Comparison of ENCODE assay signal across 17 cellular contexts in genomic region chr17:39781814-39782213, GRCh38. TPM values are rescaled to one million over a fixed set of nuclear protein-coding genes. Genes with fewer than 3 reads are reported as not detected.
DNase-seq lines count a peak whose midpoint lies in the region; ATAC-seq, FAIRE-seq and TF ChIP-seq lines count a peak whose summit lies in the region.
"Had no signal": no experiment of that assay in that cellular context is flagged by ENCODE, and none has a peak within 500 bp of the region (broad histone marks: within the 10 kb centered on the region; RNA-seq: fewer than 3 reads in every experiment).

No MANE protein-coding gene starts in this region.

- no peak for FAIRE-seq in kidney (lab: Jason Lieb, UNC)
- FAIRE-seq: D721Med had no signal

- no peaks in the 10 kb centered on the region for H3K79me2 ChIP-seq in PC-9 (ENCODE audit: low read depth)

- CTCF ChIA-PET in PC-9 (lab: Charles Lee): interaction anchor here (0.6 kb wide), 2 partner anchors 77 to 79 kb away, joined by 4 to 9 read pairs; no protein-coding TSS in a partner anchor

- no peaks in the 10 kb centered on the region for H4K20me1 ChIP-seq in PC-9 (ENCODE audit: insufficient read depth)

- H3K27me3 ChIP-seq in PC-9 (ENCODE audit: insufficient read depth, low read depth) (no peaks in the 10 kb centered on the region), upper lobe of right lung (no peaks in the 10 kb centered on the region)

- peaks cover 14% of the 10 kb centered on the region; the same call in 1 of the 2 replicates for H3F3A ChIP-seq in PC-9 (ENCODE audit: insufficient read depth, low read depth)

- no peak overlapping the region; the same call in 1 of the 2 replicates for H2AFZ ChIP-seq in PC-9

- H3K4me1 Mint-ChIP-seq in activated naive CD4-positive, alpha-beta T cell treated with anti-CD3 and anti-CD28 coated beads, Interleukin-2, amount 50 U/mL, for 24 hours: peaks cover 76% of the 10 kb centered on the region

- no peak for DNase-seq in activated naive CD4-positive, alpha-beta T cell (lab: John Stamatoyannopoulos, UW)
- DNase-seq in PC-9: no peak
- DNase-seq in epithelial cell of prostate (ENCODE audit: low read depth, low spot score): no peak
- DNase-seq in upper lobe of right lung: no peak
- no peak for DNase-seq in retina
- no peak for DNase-seq in kidney
- DNase-seq in hepatic stellate cell (ENCODE audit: low spot score): no peak
- DNase-seq: ACHN; activated naive CD4-positive, alpha-beta T cell treated with anti-CD3 and anti-CD28 coated beads for 36 hours; GOT3; left ventricle myocardium inferior; NCI-H1105 treated with DMSO at 0.1 percent for 48 hours; NCI-H2171 treated with DMSO at 0.1 percent for 48 hours had no signal

- H3K36me3 ChIP-seq in PC-9 (ENCODE audit: low read depth) (no peaks in the 10 kb centered on the region), upper lobe of right lung (no peaks in the 10 kb centered on the region), kidney (ENCODE audit: control insufficient read depth in 1 of 2, insufficient read depth in 2 of 2, low read length in 2 of 2) (no peaks in the 10 kb centered on the region)
- H3K36me3 ChIP-seq: left ventricle myocardium inferior, SJSA1 had no signal

- no peak for TF ChIP-seq CTCF in PC-9 (conservative IDR thresholded peaks at IDR 0.05)
- no peak for TF ChIP-seq CTCF in upper lobe of right lung (IDR thresholded peaks at IDR 0.05)
- TF ChIP-seq CTCF in kidney (IDR thresholded peaks at IDR 0.05; ENCODE audit: borderline replicate concordance, extremely low read depth, insufficient read depth): no peak

- peak overlapping the region; percentile 73 for H3K27ac Mint-ChIP-seq in activated naive CD4-positive, alpha-beta T cell treated with anti-CD3 and anti-CD28 coated beads, Interleukin-2, amount 50 U/mL, for 24 hours

- H3K27me3 Mint-ChIP-seq in activated naive CD4-positive, alpha-beta T cell treated with anti-CD3 and anti-CD28 coated beads, Interleukin-2, amount 50 U/mL, for 24 hours: no peaks in the 10 kb centered on the region

- no peaks in the 10 kb centered on the region for H3K9me2 ChIP-seq in PC-9 (ENCODE audit: insufficient read depth)

- no peaks in the 10 kb centered on the region for H3K9me3 ChIP-seq in PC-9 (ENCODE audit: insufficient read depth, low read depth)
- no peaks in the 10 kb centered on the region for H3K9me3 ChIP-seq in upper lobe of right lung
- no peaks in the 10 kb centered on the region for H3K9me3 ChIP-seq in kidney (ENCODE audit: control insufficient read depth in 1 of 2, low read length in 2 of 2)
- H3K9me3 ChIP-seq: left ventricle myocardium inferior, SJSA1 had no signal

- intact Hi-C loops in PC-9 (cut with micrococcal nuclease; ENCODE audit: unreplicated experiment): loop anchor here (1.0 kb wide), 1 partner anchor 12 kb away; no protein-coding TSS in a partner anchor
- intact Hi-C loops in upper lobe of right lung (cut with DNase I): no loop called here
- intact Hi-C loops in kidney (cut with DNase I): no loop called here

- H3K9me3 Mint-ChIP-seq in activated naive CD4-positive, alpha-beta T cell treated with anti-CD3 and anti-CD28 coated beads, Interleukin-2, amount 50 U/mL, for 24 hours: no peaks in the 10 kb centered on the region
- H3K9me3 Mint-ChIP-seq: activated naive CD4-positive, alpha-beta T cell treated with anti-CD3 and anti-CD28 coated beads for 36 hours had no signal

- peak overlapping the region; percentile 33 for H3K4me3 Mint-ChIP-seq in activated naive CD4-positive, alpha-beta T cell treated with anti-CD3 and anti-CD28 coated beads, Interleukin-2, amount 50 U/mL, for 24 hours
- H3K4me3 Mint-ChIP-seq: activated naive CD4-positive, alpha-beta T cell treated with anti-CD3 and anti-CD28 coated beads for 36 hours had no signal

- peak overlapping the region; percentile 45 for H3K27ac ChIP-seq in PC-9
- H3K27ac ChIP-seq in epithelial cell of prostate: peak overlapping the region; percentile 81
- peak overlapping the region; percentile 43 for H3K27ac ChIP-seq in upper lobe of right lung
- H3K27ac ChIP-seq in kidney (ENCODE audit: low read depth in 2 of 2, low read length in 2 of 2): no peak overlapping the region
- H3K27ac ChIP-seq: left ventricle myocardium inferior, SJSA1 had no signal

- peaks cover 27% of the 10 kb centered on the region for H3K36me3 Mint-ChIP-seq in activated naive CD4-positive, alpha-beta T cell treated with anti-CD3 and anti-CD28 coated beads, Interleukin-2, amount 50 U/mL, for 24 hours

- peak overlapping the region; percentile 4; the same call in 1 of the 2 replicates for H3K4me3 ChIP-seq in PC-9
- no peak overlapping the region for H3K4me3 ChIP-seq in upper lobe of right lung
- H3K4me3 ChIP-seq in kidney (ENCODE audit: low read length in 2 of 2): no peak overlapping the region
- H3K4me3 ChIP-seq: left ventricle myocardium inferior, SJSA1 had no signal

- no TSS peak for BruUV-seq in PC-9 (replicated peaks; lab: Mats Ljungman, UMichigan)

- POLR2A ChIA-PET in PC-9 (lab: Charles Lee; ENCODE audit: unreplicated experiment): interaction anchor here (0.6 kb wide), 2 partner anchors 12 to 95 kb away, joined by 4 read pairs; no protein-coding TSS in a partner anchor

- H3K4me1 ChIP-seq in PC-9 (replicated peaks; ENCODE audit: insufficient read depth): peaks cover 34% of the 10 kb centered on the region
- peaks cover 15% of the 10 kb centered on the region for H3K4me1 ChIP-seq in upper lobe of right lung
- H3K4me1 ChIP-seq in kidney (ENCODE audit: control insufficient read depth in 1 of 2, insufficient read depth in 1 of 2, low read depth in 1 of 2, low read length in 2 of 2): no peaks in the 10 kb centered on the region

- no peak overlapping the region for H3K9ac ChIP-seq in kidney (ENCODE audit: low read length in 2 of 2)

- H3K4me2 ChIP-seq in PC-9: peak overlapping the region; percentile 68

- ATAC-seq in upper lobe of right lung: no peak

RNA-seq across cellular contexts. Expression of gene GRB7, which starts 44.1 kb away (rescaled TPM):
- 49.1 and 55.9 TPM in 2 replicates for total RNA-seq in PC-9 (2021)
- 25.0 TPM for total RNA-seq in upper lobe of right lung
- 72.5 TPM for total RNA-seq in kidney
- 20.9 TPM for polyA plus RNA-seq in kidney (ENCODE audit: insufficient read depth, low read depth, low replicate concordance)
- total RNA-seq: pulmonary artery endothelial cell, SJSA1 had no signal

RNA-seq across cellular contexts. Expression of gene MIEN1, which starts 51.5 kb away (rescaled TPM):
- total RNA-seq in PC-9 (2021) (49.2 and 50.8 TPM in 2 replicates), upper lobe of right lung (48.5 TPM), kidney (51.6 TPM)
- 186 TPM for polyA plus RNA-seq in kidney (ENCODE audit: insufficient read depth, low read depth, low replicate concordance)

Comparison
In these comparisons a context has a peak if more than half of its experiments do, and no peak if none do; other contexts are left out.
1. H3K27ac ChIP-seq: peak in PC-9 (single experiment), epithelial cell of prostate (single experiment) and upper lobe of right lung (single experiment); none in kidney (0 of 2).